In genomic region chr14:105453847-105454246, GRCh38 we compare ENCODE assay signal across 1 cellular context.
TF ChIP-seq lines count a peak whose summit lies in the region.

No MANE protein-coding gene starts in this region.

TF ChIP-seq in K562, 482 proteins besides CTCF, POLR2A, EP300 and RAD21:
- TF ChIP-seq WHSC1 (IDR thresholded peaks at IDR 0.05; ENCODE audit: low read length) (no peak), POLR2G (IDR thresholded peaks at IDR 0.05; ENCODE audit: low read depth, low read length) (peak; percentile 50; the same call in 1 of the 2 replicates), MTA1 (IDR thresholded peaks at IDR 0.05; ENCODE audit: borderline replicate concordance) (no peak), NFIX (CRISPR knock-in tag; IDR thresholded peaks at IDR 0.05; ENCODE audit: low read depth) (no peak)
